ENCODE assay signal across 14 cellular contexts in the genomic region with DNA sequence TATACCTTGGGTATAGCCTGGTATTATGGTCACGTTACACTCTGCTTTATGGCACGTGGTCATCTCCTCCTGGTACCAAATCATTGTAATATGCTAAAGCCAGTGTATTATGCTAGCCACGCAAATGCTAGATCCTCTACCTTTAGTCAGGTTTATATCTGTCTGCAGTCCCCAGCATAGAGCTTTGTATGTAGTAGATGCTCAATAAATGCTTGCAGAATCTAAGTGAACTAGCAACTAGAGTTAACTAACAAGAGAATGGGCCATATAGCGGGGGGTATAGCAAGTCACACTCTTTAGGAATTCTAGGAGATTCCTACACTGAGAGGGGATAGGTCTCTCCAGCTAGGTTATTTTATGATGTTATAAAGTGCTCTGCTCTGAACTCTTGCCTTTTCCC. TPM values are rescaled to one million over a fixed set of nuclear protein-coding genes. Genes with fewer than 3 reads are reported as not detected.
DNase-seq lines count a peak whose midpoint lies in the region; ATAC-seq and TF ChIP-seq lines count a peak whose summit lies in the region.
"Had no signal": no experiment of that assay in that cellular context is flagged by ENCODE, and none has a peak within 500 bp of the region (broad histone marks: within the 10 kb centered on the region; RNA-seq: fewer than 3 reads in every experiment).

No MANE protein-coding gene starts in this region.

- no CpG with 5 or more reads among the region's 4 CpGs for whole genome bisulfite sequencing in mesendoderm (ENCODE audit: extremely low coverage, insufficient coverage, low lambda C conversion rate)

- peaks cover 8 to 13% of the 10 kb centered on the region in 2 donors for H3K36me3 Mint-ChIP-seq in activated T-cell treated with anti-CD3 and anti-CD28 coated beads, Interleukin-2, amount 50 U/mL, for 72 hours (ENCODE audit: insufficient read depth in 2 of 2)
- peaks cover 6% of the 10 kb centered on the region for H3K36me3 Mint-ChIP-seq in mesothelial cell of epicardium

- DNase-seq in activated T-cell treated with anti-CD3 and anti-CD28 coated beads, Interleukin-2, amount 50 U/mL, for 72 hours: no peak
- DNase-seq in activated T-cell treated with anti-CD3 and anti-CD28 coated beads, Interleukin-2, amount 50 U/mL, for 1 hour: no peak
- no peak for DNase-seq in mesendoderm
- no peak for DNase-seq in stimulated activated naive CD8-positive, alpha-beta T cell treated with anti-CD3 and anti-CD28 coated beads, Interleukin-15, amount 100 ng/mL, for 72 hours
- DNase-seq in activated CD4-positive, alpha-beta T cell treated with anti-CD3 and anti-CD28 coated beads for 1 hour: no peak
- DNase-seq in mesothelial cell of epicardium (ENCODE audit: low spot score in 2 of 2, unreplicated experiment in 2 of 2): no peak
- DNase-seq: Calu3, DMS 273 treated with DMSO at 0.1 percent for 48 hours, GOT3, H9, IMR-90 had no signal

- H3K4me3 Mint-ChIP-seq in activated T-cell treated with anti-CD3 and anti-CD28 coated beads, Interleukin-2, amount 50 U/mL, for 72 hours: no peak overlapping the region
- H3K4me3 Mint-ChIP-seq in stimulated activated naive CD8-positive, alpha-beta T cell treated with anti-CD3 and anti-CD28 coated beads, Interleukin-15, amount 100 ng/mL, for 72 hours: no peak overlapping the region
- H3K4me3 Mint-ChIP-seq in mesothelial cell of epicardium: no peak overlapping the region
- H3K4me3 Mint-ChIP-seq: H9 had no signal

- H3K18ac ChIP-seq in mesendoderm (ENCODE audit: low read length): no peak overlapping the region

- no peaks in the 10 kb centered on the region for H4K20me1 ChIP-seq in OCI-LY1 (ENCODE audit: insufficient read depth, low read length)

- H3K4me1 Mint-ChIP-seq in activated T-cell treated with anti-CD3 and anti-CD28 coated beads, Interleukin-2, amount 50 U/mL, for 72 hours (ENCODE audit: low read depth): peaks cover 44% of the 10 kb centered on the region
- H3K4me1 Mint-ChIP-seq in stimulated activated naive CD8-positive, alpha-beta T cell treated with anti-CD3 and anti-CD28 coated beads, Interleukin-15, amount 100 ng/mL, for 72 hours: peaks cover 53% of the 10 kb centered on the region
- peaks cover 24% of the 10 kb centered on the region for H3K4me1 Mint-ChIP-seq in mesothelial cell of epicardium

- H3K9me2 ChIP-seq in OCI-LY1 (ENCODE audit: low read depth, low read length): no peaks in the 10 kb centered on the region

- H3K36me3 ChIP-seq in OCI-LY1 (ENCODE audit: insufficient read depth, low read length): no peaks in the 10 kb centered on the region
- no peaks in the 10 kb centered on the region for H3K36me3 ChIP-seq in mesendoderm (ENCODE audit: control insufficient read depth, insufficient read depth, low read length)

- H3K4me3 ChIP-seq in OCI-LY1 (ENCODE audit: low read depth, low read length, poor library complexity, severe bottlenecking) (no peak overlapping the region), mesendoderm (ENCODE audit: low read length) (no peak overlapping the region)
- H3K4me3 ChIP-seq: GM12878 had no signal

- H3K9me3 Mint-ChIP-seq in activated T-cell treated with anti-CD3 and anti-CD28 coated beads, Interleukin-2, amount 50 U/mL, for 72 hours: no peaks in the 10 kb centered on the region
- no peaks in the 10 kb centered on the region for H3K9me3 Mint-ChIP-seq in stimulated activated naive CD8-positive, alpha-beta T cell treated with anti-CD3 and anti-CD28 coated beads, Interleukin-15, amount 100 ng/mL, for 72 hours
- H3K9me3 Mint-ChIP-seq in mesothelial cell of epicardium: peaks cover 4% of the 10 kb centered on the region
- H3K9me3 Mint-ChIP-seq: H9 had no signal

- H3K23ac ChIP-seq in mesendoderm (ENCODE audit: low read length): peak overlapping the region; percentile 48

- no peak overlapping the region for H3K56ac ChIP-seq in mesendoderm (ENCODE audit: low read length)

- H3K79me1 ChIP-seq in mesendoderm (ENCODE audit: low read length): peaks cover 7% of the 10 kb centered on the region

- H3K27me3 Mint-ChIP-seq in activated T-cell treated with anti-CD3 and anti-CD28 coated beads, Interleukin-2, amount 50 U/mL, for 72 hours (ENCODE audit: low read depth): no peaks in the 10 kb centered on the region
- H3K27me3 Mint-ChIP-seq in stimulated activated naive CD8-positive, alpha-beta T cell treated with anti-CD3 and anti-CD28 coated beads, Interleukin-15, amount 100 ng/mL, for 72 hours: no peaks in the 10 kb centered on the region
- H3K27me3 Mint-ChIP-seq in mesothelial cell of epicardium (ENCODE audit: low read depth): no peaks in the 10 kb centered on the region

- no peak for ATAC-seq in activated T-cell treated with anti-CD3 and anti-CD28 coated beads, Interleukin-2, amount 50 U/mL, for 72 hours (replicated peaks in 1 of 2)
- no peak for ATAC-seq in stimulated activated naive CD8-positive, alpha-beta T cell treated with anti-CD3 and anti-CD28 coated beads, Interleukin-15, amount 100 ng/mL, for 72 hours
- ATAC-seq: GM12878 had no signal

- H3K9me3 ChIP-seq in OCI-LY1 (ENCODE audit: low read length): no peaks in the 10 kb centered on the region

- H3F3A ChIP-seq in OCI-LY1 (ENCODE audit: insufficient read depth, low read length): no peaks in the 10 kb centered on the region

- H4K8ac ChIP-seq in mesendoderm (ENCODE audit: low read depth, low read length): no peak overlapping the region

- no peak overlapping the region for H2BK120ac ChIP-seq in mesendoderm (ENCODE audit: low read depth, low read length)

- no peak overlapping the region for H4K5ac ChIP-seq in mesendoderm (ENCODE audit: low read length)

- no peak overlapping the region for H3K4ac ChIP-seq in mesendoderm (ENCODE audit: low read depth, low read length)

- H3K4me1 ChIP-seq in OCI-LY1 (ENCODE audit: insufficient read depth, low read length, severe bottlenecking) (peaks cover 48% of the 10 kb centered on the region), mesendoderm (ENCODE audit: control insufficient read depth, low read depth, low read length) (peaks cover 5% of the 10 kb centered on the region)

- no peak overlapping the region for H2AFZ ChIP-seq in OCI-LY1 (ENCODE audit: low read length)

- H2BK15ac ChIP-seq in mesendoderm (replicated peaks; ENCODE audit: low read depth): no peak overlapping the region

- peak overlapping the region; percentile 32 for H3K27ac ChIP-seq in OCI-LY1 (ENCODE audit: low read depth, low read length, poor library complexity, severe bottlenecking)
- H3K27ac ChIP-seq in mesendoderm (ENCODE audit: low read depth, low read length): no peak overlapping the region
- H3K27ac ChIP-seq: 22Rv1 had no signal

- H3K79me2 ChIP-seq in OCI-LY1 (ENCODE audit: insufficient read depth, low read length): no peaks in the 10 kb centered on the region
- H3K79me2 ChIP-seq in mesendoderm (ENCODE audit: control insufficient read depth, insufficient read depth, low read length): peaks cover 2% of the 10 kb centered on the region

- TF ChIP-seq CTCF in OCI-LY1 (IDR thresholded peaks at IDR 0.05; ENCODE audit: low read length): no peak
- TF ChIP-seq CTCF in mesothelial cell of epicardium (IDR thresholded peaks at IDR 0.05; ENCODE audit: unreplicated experiment): no peak

- peak overlapping the region; percentile 34 for H3K27ac Mint-ChIP-seq in activated T-cell treated with anti-CD3 and anti-CD28 coated beads, Interleukin-2, amount 50 U/mL, for 72 hours
- H3K27ac Mint-ChIP-seq in stimulated activated naive CD8-positive, alpha-beta T cell treated with anti-CD3 and anti-CD28 coated beads, Interleukin-15, amount 100 ng/mL, for 72 hours: no peak overlapping the region
- no peak overlapping the region for H3K27ac Mint-ChIP-seq in mesothelial cell of epicardium
- H3K27ac Mint-ChIP-seq: H9 had no signal

- H3K4me2 ChIP-seq in OCI-LY1 (ENCODE audit: low read length): no peak overlapping the region
- H3K4me2 ChIP-seq in mesendoderm (ENCODE audit: low read length): no peak overlapping the region

- H2BK5ac ChIP-seq in mesendoderm (ENCODE audit: low read length): no peak overlapping the region

- H2AK5ac ChIP-seq in mesendoderm (ENCODE audit: low read length): no peak overlapping the region

- H3K27me3 ChIP-seq in OCI-LY1 (ENCODE audit: insufficient read depth, low read length) (no peaks in the 10 kb centered on the region), mesendoderm (ENCODE audit: insufficient read depth, low read length, poor library complexity) (no peaks in the 10 kb centered on the region)

- no peak overlapping the region for H3K9ac ChIP-seq in OCI-LY1 (ENCODE audit: low read length)
- no peak overlapping the region for H3K9ac ChIP-seq in mesendoderm (ENCODE audit: low read length)

RNA-seq across cellular contexts. Expression of gene MOV10, which starts 3.0 kb away (rescaled TPM):
- total RNA-seq in activated T-cell treated with anti-CD3 and anti-CD28 coated beads, Interleukin-2, amount 50 U/mL, for 72 hours: 10 to 100 TPM; 76.8 to 80.8 TPM
- 49.5 TPM for polyA plus RNA-seq in mesendoderm (2013, experiment 1 of 2)
- polyA plus RNA-seq in mesendoderm (2013, experiment 2 of 2): 46.4 TPM
- total RNA-seq in mesothelial cell of epicardium: 145 to 163 TPM (median 154 TPM) in 3 replicates

RNA-seq across cellular contexts. Expression of gene RHOC, which starts 29.4 kb away (rescaled TPM):
- 10 to 100 TPM; 45.7 to 54.4 TPM for total RNA-seq in activated T-cell treated with anti-CD3 and anti-CD28 coated beads, Interleukin-2, amount 50 U/mL, for 72 hours
- 107 TPM for polyA plus RNA-seq in mesendoderm (2013, experiment 1 of 2)
- polyA plus RNA-seq in mesendoderm (2013, experiment 2 of 2): 105 TPM
- 159 to 163 TPM (median 162 TPM) in 3 replicates for total RNA-seq in mesothelial cell of epicardium

RNA-seq across cellular contexts. Expression of gene PPM1J, which starts 37.6 kb away (rescaled TPM):
- total RNA-seq in activated T-cell treated with anti-CD3 and anti-CD28 coated beads, Interleukin-2, amount 50 U/mL, for 72 hours: 1 to 10 TPM; 1.2 to 1.3 TPM
- polyA plus RNA-seq in mesendoderm (2013, experiment 1 of 2): 9.5 TPM
- polyA plus RNA-seq in mesendoderm (2013, experiment 2 of 2): 8.6 TPM
- total RNA-seq in mesothelial cell of epicardium: 4.3 to 4.7 TPM (median 4.4 TPM) in 3 replicates

RNA-seq across cellular contexts. Expression of gene CAPZA1, which starts 57.9 kb away (rescaled TPM):
- total RNA-seq in activated T-cell treated with anti-CD3 and anti-CD28 coated beads, Interleukin-2, amount 50 U/mL, for 72 hours: 100 to 1,000 TPM; 216 to 228 TPM
- 93.5 TPM for polyA plus RNA-seq in mesendoderm (2013, experiment 1 of 2)
- polyA plus RNA-seq in mesendoderm (2013, experiment 2 of 2): 91.3 TPM
- 109 to 118 TPM (median 116 TPM) in 3 replicates for total RNA-seq in mesothelial cell of epicardium

RNA-seq across cellular contexts. Expression of gene ST7L, which starts 58.6 kb away (rescaled TPM):
- total RNA-seq in activated T-cell treated with anti-CD3 and anti-CD28 coated beads, Interleukin-2, amount 50 U/mL, for 72 hours: 10 to 100 TPM; 17.4 to 18.6 TPM
- polyA plus RNA-seq in mesendoderm (2013, experiment 1 of 2): 11.8 TPM
- 15.3 TPM for polyA plus RNA-seq in mesendoderm (2013, experiment 2 of 2)
- total RNA-seq in mesothelial cell of epicardium: 26.5 to 30.0 TPM (median 27.6 TPM) in 3 replicates
